ENCODE assay signal across 12 cellular contexts in the genomic region with DNA sequence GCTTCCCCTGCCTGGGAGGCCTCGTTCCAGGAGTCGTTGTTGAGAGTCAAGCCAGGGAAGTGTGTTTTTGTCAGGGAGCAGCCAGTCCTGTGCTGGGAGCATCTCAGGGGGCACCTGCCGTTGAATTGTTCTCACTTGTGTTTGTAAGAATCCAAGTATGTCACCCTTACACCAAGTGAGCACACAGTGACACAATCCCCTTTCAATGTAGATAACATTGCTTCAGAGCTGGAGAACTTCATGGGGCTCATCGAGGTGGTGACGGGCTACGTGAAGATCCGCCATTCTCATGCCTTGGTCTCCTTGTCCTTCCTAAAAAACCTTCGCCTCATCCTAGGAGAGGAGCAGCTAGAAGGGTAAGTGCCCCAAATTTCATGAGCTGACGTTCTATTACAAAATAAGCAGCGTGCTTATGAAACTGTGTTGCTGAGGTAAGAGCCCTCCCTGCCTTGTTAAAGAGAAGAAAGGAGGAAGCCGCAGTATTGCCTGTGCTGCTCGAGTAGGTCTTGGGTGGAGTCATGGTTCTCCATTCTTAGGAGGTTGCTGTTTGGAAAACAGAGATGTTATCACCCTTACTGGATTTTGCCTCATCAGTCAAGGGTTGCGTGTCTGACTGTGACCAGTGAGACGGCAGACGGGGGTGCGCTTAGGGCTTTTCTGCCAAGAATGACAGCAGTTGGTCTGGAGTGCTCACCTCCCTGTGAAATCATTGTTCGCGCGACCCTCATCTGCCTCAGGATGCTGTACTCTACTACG.
DNase-seq lines count a peak whose midpoint lies in the region; ATAC-seq, FAIRE-seq and TF ChIP-seq lines count a peak whose summit lies in the region.
"Had no signal": no experiment of that assay in that cellular context is flagged by ENCODE, and none has a peak within 500 bp of the region (broad histone marks: within the 10 kb centered on the region; RNA-seq: fewer than 3 reads in every experiment).

No MANE protein-coding gene starts in this region.

- H3K79me2 ChIP-seq in keratinocyte (ENCODE audit: control insufficient read depth, insufficient read depth, low read length), result peaks cover 22% of the 10 kb centered on the region

- H3K9me3 ChIP-seq in keratinocyte (ENCODE audit: control insufficient read depth, low read depth, low read length) (no peaks in the 10 kb centered on the region), thoracic aorta (no peaks in the 10 kb centered on the region)
- H3K9me3 ChIP-seq in CD4-positive, alpha-beta T cell (ENCODE audit: control insufficient read depth, low read length), result no peaks in the 10 kb centered on the region

- H3K9me3 Mint-ChIP-seq in CD4-positive, alpha-beta T cell, result no peaks in the 10 kb centered on the region

- ATAC-seq in thoracic aorta (ENCODE audit: insufficient number of reproducible peaks, low FRiP score, low read depth) (no peak), GM21515 (IDR thresholded peaks at IDR 0.05; ENCODE audit: unreplicated experiment) (no peak)
- ATAC-seq in CD4-positive, alpha-beta T cell (ENCODE audit: poor library complexity), result no peak

- no peaks in the 10 kb centered on the region for H3K27me3 Mint-ChIP-seq in CD4-positive, alpha-beta T cell

- H3K27me3 ChIP-seq in keratinocyte (ENCODE audit: control insufficient read depth, extremely low read depth, insufficient read depth, low read length) (no peaks in the 10 kb centered on the region), thoracic aorta (replicated peaks; ENCODE audit: insufficient read depth) (no peaks in the 10 kb centered on the region)
- no peaks in the 10 kb centered on the region for H3K27me3 ChIP-seq in CD4-positive, alpha-beta T cell (ENCODE audit: control insufficient read depth, insufficient read depth, low read length)

- no peak for FAIRE-seq in keratinocyte (lab: Jason Lieb, UNC)
- FAIRE-seq: frontal cortex, GM18507 had no signal

- no peak overlapping the region for H2AFZ ChIP-seq in keratinocyte (ENCODE audit: control insufficient read depth, low read length)

- DNase-seq in NCI-H345 (lab: John Stamatoyannopoulos, UW) (peak; percentile 72), NCI-H345 treated with DMSO at 0.1 percent for 48 hours (lab: John Stamatoyannopoulos, UW; ENCODE audit: unreplicated experiment) (no peak), SKM-1 treated with dmso at 0.1 percent for 144 hours (lab: John Stamatoyannopoulos, UW; ENCODE audit: unreplicated experiment) (peak; percentile 98), keratinocyte (ENCODE audit: low read depth, low spot score) (no peak), thoracic aorta (ENCODE audit: low spot score) (no peak), iPS-NIHi11 (ENCODE audit: low spot score) (no peak)
- DNase-seq in CD4-positive, alpha-beta T cell, result no peak
- DNase-seq: 8988T, NCI-H187 had no signal

- H3K4me1 ChIP-seq in keratinocyte (ENCODE audit: control insufficient read depth, extremely low read depth, insufficient read depth, low read length) (peaks cover 81% of the 10 kb centered on the region), thoracic aorta (ENCODE audit: control insufficient read depth in 1 of 2, low read depth in 2 of 2) (peaks cover 24 to 71% of the 10 kb centered on the region in 2 donors)

- H3K36me3 Mint-ChIP-seq in CD4-positive, alpha-beta T cell (ENCODE audit: low read depth), result peaks cover 72% of the 10 kb centered on the region

- H4K20me1 ChIP-seq in keratinocyte (ENCODE audit: control insufficient read depth, extremely low read depth, insufficient read depth, low read length), result no peaks in the 10 kb centered on the region

- intact Hi-C loops in CD4-positive, alpha-beta T cell (cut with DNase I, micrococcal nuclease), result loop anchor here in 1 of 2 experiments (5.0 kb wide), 1 partner anchor 643 kb away; no protein-coding TSS in a partner anchor

- H3K9me1 ChIP-seq in keratinocyte (ENCODE audit: control insufficient read depth, extremely low read depth, insufficient read depth, low read length), result no peaks in the 10 kb centered on the region

- CTCF ChIA-PET in CD4-positive, alpha-beta T cell (lab: Charles Lee), result no interaction called here

- peaks cover 12% of the 10 kb centered on the region for H3K4me1 Mint-ChIP-seq in CD4-positive, alpha-beta T cell (ENCODE audit: low read depth)

- peak overlapping the region in 1 of 3 experiments; percentile 51 for H3K4me3 ChIP-seq in keratinocyte (ENCODE audit: control insufficient read depth in 2 of 3, extremely low read depth in 1 of 3, insufficient read depth in 2 of 3, low read depth in 1 of 3, low read length in 3 of 3)
- no peak overlapping the region for H3K4me3 ChIP-seq in thoracic aorta

- peak overlapping the region; percentile 97 for H3K27ac ChIP-seq in keratinocyte (ENCODE audit: control insufficient read depth, insufficient read depth, low read length)
- peak overlapping the region; percentile 17 to 23 for H3K27ac ChIP-seq in thoracic aorta
- H3K27ac ChIP-seq in CD4-positive, alpha-beta T cell (ENCODE audit: low read depth, low read length), result no peak overlapping the region

- no peaks in the 10 kb centered on the region for H3K36me3 ChIP-seq in keratinocyte (ENCODE audit: control insufficient read depth in 2 of 2, extremely low read depth in 1 of 2, insufficient read depth in 2 of 2, low read length in 2 of 2)
- no peaks in the 10 kb centered on the region for H3K36me3 ChIP-seq in thoracic aorta

- H3K9ac ChIP-seq in keratinocyte (ENCODE audit: control insufficient read depth, extremely low read depth, insufficient read depth, low read length), result peak overlapping the region; percentile 66

- H3K4me3 Mint-ChIP-seq in CD4-positive, alpha-beta T cell, result no peak overlapping the region

- POLR2A ChIA-PET in CD4-positive, alpha-beta T cell (lab: Charles Lee), result no interaction called here

- TF ChIP-seq CTCF in keratinocyte (optimal IDR thresholded peaks at IDR 0.05 in 1 of 3, IDR thresholded peaks at IDR 0.05 in 1 of 3, conservative IDR thresholded peaks at IDR 0.05 in 1 of 3; ENCODE audit: extremely low read depth in 1 of 3, insufficient read depth in 2 of 3, low read length in 3 of 3) (no peak), thoracic aorta (IDR thresholded peaks at IDR 0.05) (no peak)
- no peak for TF ChIP-seq CTCF in CD4-positive, alpha-beta T cell (IDR thresholded peaks at IDR 0.05)

- H3K27ac Mint-ChIP-seq in CD4-positive, alpha-beta T cell, result no peak overlapping the region

- H3K4me2 ChIP-seq in keratinocyte (ENCODE audit: control insufficient read depth, extremely low read depth, insufficient read depth, low read depth, low read length), result peak overlapping the region; percentile 70

- dilution Hi-C loops in keratinocyte (cut with MboI; ENCODE audit: extremely low pct_ligation_motif_present, low sequenced_read_pairs), result no loop called here

Comparison
In these comparisons a context has a peak if more than half of its experiments do, and no peak if none do; other contexts are left out.
1. DNase-seq: peak in NCI-H345 (single experiment) and SKM-1 treated with dmso at 0.1 percent for 144 hours (single experiment); none in NCI-H345 treated with DMSO at 0.1 percent for 48 hours (single experiment), keratinocyte (single experiment), thoracic aorta (single experiment), iPS-NIHi11 (single experiment) and CD4-positive, alpha-beta T cell (0 of 10).